In genomic region chr14:34981743-34982420, GRCh38 we compare ENCODE assay signal across 9 cellular contexts. TPM values are rescaled to one million over a fixed set of nuclear protein-coding genes. Genes with fewer than 3 reads are reported as not detected.
DNase-seq lines count a peak whose midpoint lies in the region; ATAC-seq and TF ChIP-seq lines count a peak whose summit lies in the region.
"Had no signal": no experiment of that assay in that cellular context is flagged by ENCODE, and none has a peak within 500 bp of the region (broad histone marks: within the 10 kb centered on the region; RNA-seq: fewer than 3 reads in every experiment).

No MANE protein-coding gene starts in this region.

- H3K9me3 ChIP-seq in CD8-positive, alpha-beta memory T cell (ENCODE audit: low read length): no peaks in the 10 kb centered on the region
- H3K9me3 ChIP-seq in KOPT-K1 (ENCODE audit: insufficient read depth, low read length, poor library complexity, severe bottlenecking) (no peaks in the 10 kb centered on the region), tibial artery (no peaks in the 10 kb centered on the region)
- H3K9me3 ChIP-seq in naive thymus-derived CD4-positive, alpha-beta T cell (ENCODE audit: control insufficient read depth in 2 of 3, low read length in 3 of 3): no peaks in the 10 kb centered on the region

- H3K4me3 ChIP-seq in CD8-positive, alpha-beta memory T cell (ENCODE audit: low read length): peak overlapping the region; percentile 99
- peak overlapping the region; percentile 82 for H3K4me3 ChIP-seq in naive thymus-derived CD4-positive, alpha-beta T cell (ENCODE audit: low read length)
- H3K4me3 ChIP-seq in tibial artery: peak overlapping the region; percentile 72 to 89

- no peaks in the 10 kb centered on the region for H3K36me3 ChIP-seq in CD8-positive, alpha-beta memory T cell (ENCODE audit: insufficient read depth, low read length)
- H3K36me3 ChIP-seq in KOPT-K1 (ENCODE audit: insufficient read depth, low read length): peaks cover 5% of the 10 kb centered on the region; the same call in 1 of the 2 replicates
- peaks cover 0 to 8% (median 0%) of the 10 kb centered on the region in 3 experiments for H3K36me3 ChIP-seq in naive thymus-derived CD4-positive, alpha-beta T cell (ENCODE audit: control insufficient read depth in 2 of 3, insufficient read depth in 3 of 3, low read length in 3 of 3)
- no peaks in the 10 kb centered on the region for H3K36me3 ChIP-seq in tibial artery

- POLR2A ChIA-PET in CD8-positive, alpha-beta memory T cell (lab: Charles Lee): interaction anchor here (1.0 to 5.0 kb wide), 9 partner anchors 14 to 435 kb away, joined by 3 to 64 read pairs (median 11); partner anchors contain the start of genes BAZ1A, FAM177A1, NFKBIA and PPP2R3C
- POLR2A ChIA-PET in activated CD4-positive, alpha-beta T cell treated with anti-CD3 and anti-CD28 coated beads for 36 hours (lab: Charles Lee): interaction anchor here (0.6 to 3.1 kb wide), 19 partner anchors 14 to 844 kb away, joined by 3 to 21 read pairs (median 4); partner anchors contain the start of genes BAZ1A, BRMS1L, FAM177A1 and NFKBIA
- POLR2A ChIA-PET in naive thymus-derived CD4-positive, alpha-beta T cell (lab: Charles Lee): interaction anchor here (0.6 to 4.7 kb wide), 31 partner anchors 8 to 675 kb away, joined by 3 to 68 read pairs (median 4); partner anchors contain the start of genes BAZ1A, FAM177A1, NFKBIA and PPP2R3C

- intact Hi-C loops in activated CD4-positive, alpha-beta T cell treated with anti-CD3 and anti-CD28 coated beads for 36 hours (cut with DNase I, micrococcal nuclease): loop anchor here (1.0 to 10.0 kb wide), 18 partner anchors 15 to 844 kb away; partner anchors contain the start of genes CFL2 (in 2 of the 2), FAM177A1 (in 2 of the 2), PRORP (in 2 of the 2) and PSMA6 (in 2 of the 2)
- intact Hi-C loops in naive thymus-derived CD4-positive, alpha-beta T cell (cut with micrococcal nuclease): loop anchor here (1.0 to 5.0 kb wide), 21 partner anchors 16 to 1339 kb away; partner anchors contain the start of genes BRMS1L (in 2 of the 2), CFL2 (in 2 of the 2), EAPP (in 2 of the 2) and FAM177A1 (in 2 of the 2)
- intact Hi-C loops in tibial artery (cut with DNase I; ENCODE audit: low total_unique reads): loop anchor here (2.0 to 5.0 kb wide), 4 partner anchors 65 to 520 kb away; partner anchors contain the start of genes BAZ1A, FAM177A1, PPP2R3C and PRORP

- CTCF ChIA-PET in CD8-positive, alpha-beta memory T cell (lab: Charles Lee): interaction anchor here (1.1 to 2.4 kb wide), 11 partner anchors 14 to 435 kb away, joined by 3 to 9 read pairs (median 5); partner anchors contain the start of genes BAZ1A, FAM177A1 and PPP2R3C
- CTCF ChIA-PET in activated CD4-positive, alpha-beta T cell treated with anti-CD3 and anti-CD28 coated beads for 36 hours (lab: Charles Lee): interaction anchor here (0.6 to 2.4 kb wide), 17 partner anchors 8 to 259 kb away, joined by 3 to 6 read pairs (median 4); partner anchors contain the start of genes BAZ1A, FAM177A1 and PPP2R3C
- CTCF ChIA-PET in naive thymus-derived CD4-positive, alpha-beta T cell (lab: Charles Lee): interaction anchor here (0.6 to 2.2 kb wide), 9 partner anchors 9 to 159 kb away, joined by 3 to 9 read pairs (median 3); partner anchors contain the start of gene BAZ1A

- H3K9me3 Mint-ChIP-seq in CD8-positive, alpha-beta memory T cell: no peaks in the 10 kb centered on the region
- no peaks in the 10 kb centered on the region for H3K9me3 Mint-ChIP-seq in activated CD4-positive, alpha-beta T cell treated with anti-CD3 and anti-CD28 coated beads for 36 hours (ENCODE audit: low read depth)
- H3K9me3 Mint-ChIP-seq in endothelial cell (ENCODE audit: unreplicated experiment): no peaks in the 10 kb centered on the region
- H3K9me3 Mint-ChIP-seq in naive thymus-derived CD4-positive, alpha-beta T cell: peaks cover 0 to 4% (median 0%) of the 10 kb centered on the region in 11 donors
- H3K9me3 Mint-ChIP-seq: T-helper 1 cell treated with Interleukin-12 subunit alpha and Interleukin-12 subunit beta and Interleukin-4 antibody, amounts not matched to agents 30 μg/mL and 1 μg/mL, for 36 hours had no signal

- H3K27me3 Mint-ChIP-seq in CD8-positive, alpha-beta memory T cell: no peaks in the 10 kb centered on the region
- H3K27me3 Mint-ChIP-seq in activated CD4-positive, alpha-beta T cell treated with anti-CD3 and anti-CD28 coated beads for 36 hours: no peaks in the 10 kb centered on the region
- peaks cover 2% of the 10 kb centered on the region for H3K27me3 Mint-ChIP-seq in endothelial cell (ENCODE audit: unreplicated experiment)
- H3K27me3 Mint-ChIP-seq in naive thymus-derived CD4-positive, alpha-beta T cell: no peaks in the 10 kb centered on the region

- peak overlapping the region; percentile 98 for H3K27ac ChIP-seq in CD8-positive, alpha-beta memory T cell (ENCODE audit: low read depth, low read length)
- H3K27ac ChIP-seq in KOPT-K1 (ENCODE audit: low read depth, low read length, poor library complexity, severe bottlenecking): peak overlapping the region; percentile 86
- H3K27ac ChIP-seq in naive thymus-derived CD4-positive, alpha-beta T cell (ENCODE audit: low read depth, low read length): peak overlapping the region; percentile 98
- H3K27ac ChIP-seq in tibial artery: peak overlapping the region; percentile 93 to 99

- peaks cover 0 to 16% (median 0%) of the 10 kb centered on the region in 3 donors for H3K36me3 Mint-ChIP-seq in CD8-positive, alpha-beta memory T cell
- peaks cover 17% of the 10 kb centered on the region for H3K36me3 Mint-ChIP-seq in activated CD4-positive, alpha-beta T cell treated with anti-CD3 and anti-CD28 coated beads for 36 hours (ENCODE audit: low read depth)
- no peaks in the 10 kb centered on the region for H3K36me3 Mint-ChIP-seq in endothelial cell (ENCODE audit: low read depth, unreplicated experiment)
- H3K36me3 Mint-ChIP-seq in naive thymus-derived CD4-positive, alpha-beta T cell: peaks cover 0 to 17% (median 0%) of the 10 kb centered on the region in 5 donors

- H3K4me1 ChIP-seq in CD8-positive, alpha-beta memory T cell (ENCODE audit: insufficient read depth, low read length): peaks cover 43% of the 10 kb centered on the region
- peaks cover 18 to 22% of the 10 kb centered on the region in 2 donors for H3K4me1 ChIP-seq in naive thymus-derived CD4-positive, alpha-beta T cell (ENCODE audit: control insufficient read depth in 2 of 2, insufficient read depth in 2 of 2, low read length in 2 of 2)
- H3K4me1 ChIP-seq in tibial artery: peaks cover 0 to 41% (median 25%) of the 10 kb centered on the region in 4 donors

- no peak overlapping the region for H3K27ac Mint-ChIP-seq in CD8-positive, alpha-beta memory T cell
- H3K27ac Mint-ChIP-seq in activated CD4-positive, alpha-beta T cell treated with anti-CD3 and anti-CD28 coated beads for 36 hours: no peak overlapping the region
- H3K27ac Mint-ChIP-seq in endothelial cell (ENCODE audit: unreplicated experiment): no peak overlapping the region
- H3K27ac Mint-ChIP-seq in naive thymus-derived CD4-positive, alpha-beta T cell: no peak overlapping the region
- H3K27ac Mint-ChIP-seq: T-helper 1 cell treated with Interleukin-12 subunit alpha and Interleukin-12 subunit beta and Interleukin-4 antibody, amounts not matched to agents 30 μg/mL and 1 μg/mL, for 36 hours had no signal

- DNase-seq in CD8-positive, alpha-beta memory T cell: peak in 4 of 5 donors; percentile 12 to 59 (median 33)
- DNase-seq in activated CD4-positive, alpha-beta T cell treated with anti-CD3 and anti-CD28 coated beads for 36 hours: peak; percentile 60
- peak; percentile 52 for DNase-seq in endothelial cell (ENCODE audit: low spot score)
- peak in 4 of 9 donors; percentile 24 to 46 (median 39) for DNase-seq in naive thymus-derived CD4-positive, alpha-beta T cell
- peak in 1 of 2 donors; percentile 22 for DNase-seq in tibial artery

- peak; percentile 18 for TF ChIP-seq CTCF in endothelial cell (IDR thresholded peaks at IDR 0.05; ENCODE audit: unreplicated experiment)
- peak in 1 of 2 experiments; percentile 14 for TF ChIP-seq CTCF in tibial artery (IDR thresholded peaks at IDR 0.05)

- ATAC-seq in GM19467 (IDR thresholded peaks at IDR 0.05; ENCODE audit: unreplicated experiment) (peak; percentile 13), GM18520 (IDR thresholded peaks at IDR 0.05; ENCODE audit: unreplicated experiment) (no peak)
- ATAC-seq in activated CD4-positive, alpha-beta T cell treated with anti-CD3 and anti-CD28 coated beads for 36 hours: peak; percentile 7
- peak; percentile 7 for ATAC-seq in naive thymus-derived CD4-positive, alpha-beta T cell

- peaks cover 7 to 12% (median 7%) of the 10 kb centered on the region in 3 donors for H3K4me1 Mint-ChIP-seq in CD8-positive, alpha-beta memory T cell
- H3K4me1 Mint-ChIP-seq in activated CD4-positive, alpha-beta T cell treated with anti-CD3 and anti-CD28 coated beads for 36 hours: peaks cover 11% of the 10 kb centered on the region
- peaks cover 14% of the 10 kb centered on the region for H3K4me1 Mint-ChIP-seq in endothelial cell (ENCODE audit: unreplicated experiment)
- peaks cover 0 to 27% (median 2%) of the 10 kb centered on the region in 7 donors for H3K4me1 Mint-ChIP-seq in naive thymus-derived CD4-positive, alpha-beta T cell

- H3K4me3 Mint-ChIP-seq in CD8-positive, alpha-beta memory T cell: no peak overlapping the region
- no peak overlapping the region for H3K4me3 Mint-ChIP-seq in activated CD4-positive, alpha-beta T cell treated with anti-CD3 and anti-CD28 coated beads for 36 hours
- H3K4me3 Mint-ChIP-seq in endothelial cell (ENCODE audit: unreplicated experiment): no peak overlapping the region
- H3K4me3 Mint-ChIP-seq in naive thymus-derived CD4-positive, alpha-beta T cell: no peak overlapping the region
- H3K4me3 Mint-ChIP-seq: T-helper 1 cell treated with Interleukin-12 subunit alpha and Interleukin-12 subunit beta and Interleukin-4 antibody, amounts not matched to agents 30 μg/mL and 1 μg/mL, for 36 hours had no signal

- no peaks in the 10 kb centered on the region for H3K27me3 ChIP-seq in CD8-positive, alpha-beta memory T cell (ENCODE audit: insufficient read depth, low read length, poor library complexity, severe bottlenecking)
- no peaks in the 10 kb centered on the region for H3K27me3 ChIP-seq in naive thymus-derived CD4-positive, alpha-beta T cell (ENCODE audit: control insufficient read depth in 2 of 2, insufficient read depth in 2 of 2, low read length in 2 of 2)
- H3K27me3 ChIP-seq in tibial artery: no peaks in the 10 kb centered on the region

RNA-seq across cellular contexts. Expression of gene SRP54, which starts 0.9 kb away (rescaled TPM):
- total RNA-seq in CD8-positive, alpha-beta memory T cell: 10 to 100 TPM; 76.2 to 76.5 TPM
- 34.5 TPM for polyA plus RNA-seq in CD8-positive, alpha-beta memory T cell
- total RNA-seq in activated CD4-positive, alpha-beta T cell treated with anti-CD3 and anti-CD28 coated beads for 36 hours: 10 to 100 TPM; 81.1 to 88.4 TPM
- total RNA-seq in endothelial cell (ENCODE audit: unreplicated experiment): 47.7 TPM
- 10 to 100 TPM; 35.8 to 61.4 (median 52.0) TPM for total RNA-seq in naive thymus-derived CD4-positive, alpha-beta T cell
- polyA plus RNA-seq in naive thymus-derived CD4-positive, alpha-beta T cell: 10 to 100 TPM; 34.2 to 37.4 TPM
